In the genomic region with DNA sequence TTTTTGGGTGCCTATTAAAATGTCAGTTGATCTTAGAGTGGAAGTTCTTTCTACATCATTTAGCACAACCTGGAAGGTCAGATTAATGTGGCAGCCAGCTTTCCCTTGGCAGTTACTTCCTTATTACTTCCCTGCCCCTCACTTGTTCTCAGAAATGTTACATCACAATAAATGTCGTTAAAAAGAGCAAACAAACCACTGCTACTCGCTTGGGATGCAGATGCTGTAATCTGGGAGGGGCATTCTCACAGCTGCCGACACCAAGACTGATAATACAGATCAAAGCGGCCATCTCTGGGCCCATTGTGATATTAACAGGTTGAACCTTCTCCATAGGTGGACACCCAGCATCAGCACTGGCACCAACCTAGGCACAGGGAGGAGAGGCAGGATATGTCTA, we compare ENCODE assay signal across 18 cellular contexts. TPM values are rescaled to one million over a fixed set of nuclear protein-coding genes. Genes with fewer than 3 reads are reported as not detected.
DNase-seq lines count a peak whose midpoint lies in the region; ATAC-seq lines count a peak whose summit lies in the region.
"Had no signal": no experiment of that assay in that cellular context is flagged by ENCODE, and none has a peak within 500 bp of the region (broad histone marks: within the 10 kb centered on the region; RNA-seq: fewer than 3 reads in every experiment).

No MANE protein-coding gene starts in this region.

- H3K9me3 Mint-ChIP-seq in activated CD8-positive, alpha-beta T cell treated with anti-CD3 and anti-CD28 coated beads, Interleukin-2, amount 10 ng/mL, durations not matched to agents 7 days and 5 days (ENCODE audit: insufficient read depth): no peaks in the 10 kb centered on the region
- H3K9me3 Mint-ChIP-seq: memory B cell, neural crest cell had no signal

- ATAC-seq in activated CD8-positive, alpha-beta T cell treated with anti-CD3 and anti-CD28 coated beads, Interleukin-2, amount 10 ng/mL, durations not matched to agents 7 days and 5 days: no peak

- DNase-seq in DMS79 (lab: John Stamatoyannopoulos, UW) (peak; percentile 29), OCI-M1 (lab: John Stamatoyannopoulos, UW) (peak; percentile 86), inferior parietal cortex (ENCODE audit: extremely low spot score) (no peak), NCI-H1048 (lab: John Stamatoyannopoulos, UW) (no peak)
- DNase-seq in activated CD8-positive, alpha-beta T cell treated with anti-CD3 and anti-CD28 coated beads, Interleukin-2, amount 10 ng/mL, durations not matched to agents 7 days and 5 days: no peak
- DNase-seq: activated CD4-positive, alpha-beta T cell treated with anti-CD3 and anti-CD28 coated beads for 1 hour; activated naive CD4-positive, alpha-beta T cell; aorta; immature natural killer cell; IMR-90; NCI-H446; Peyer's patch had no signal

- peak overlapping the region; percentile 21; the same call in 1 of the 2 replicates for H3K4me3 ChIP-seq in HUES6 (ENCODE audit: low read depth, low read length)
- H3K4me3 ChIP-seq in iPS-20b (ENCODE audit: low read length): peak overlapping the region; percentile 8; the same call in 1 of the 2 replicates
- H3K4me3 ChIP-seq: Peyer's patch, suprapubic skin had no signal

- peaks cover 11% of the 10 kb centered on the region for H3K4me1 Mint-ChIP-seq in activated CD8-positive, alpha-beta T cell treated with anti-CD3 and anti-CD28 coated beads, Interleukin-2, amount 10 ng/mL, durations not matched to agents 7 days and 5 days (ENCODE audit: low read depth)
- H3K4me1 Mint-ChIP-seq: neural crest cell had no signal

- H3K27ac ChIP-seq in HUES6 (ENCODE audit: low read depth, low read length) (no peak overlapping the region), iPS-20b (ENCODE audit: low read length) (no peak overlapping the region)
- H3K27ac ChIP-seq: Peyer's patch, suprapubic skin had no signal

- no peak overlapping the region for H3K27ac Mint-ChIP-seq in activated CD8-positive, alpha-beta T cell treated with anti-CD3 and anti-CD28 coated beads, Interleukin-2, amount 10 ng/mL, durations not matched to agents 7 days and 5 days
- H3K27ac Mint-ChIP-seq: immature natural killer cell, memory B cell had no signal

- H3K27me3 ChIP-seq in HUES6 (ENCODE audit: control insufficient read depth, insufficient read depth, low read length) (peaks cover 30% of the 10 kb centered on the region), iPS-20b (ENCODE audit: insufficient read depth, low read length) (peaks cover 14% of the 10 kb centered on the region; the same call in 1 of the 2 replicates)
- H3K27me3 ChIP-seq: Peyer's patch had no signal

- peak overlapping the region; percentile 20 for H3K9ac ChIP-seq in HUES6 (ENCODE audit: low read length)
- no peak overlapping the region for H3K9ac ChIP-seq in iPS-20b (ENCODE audit: low read depth, low read length)

- POLR2A ChIA-PET in activated CD8-positive, alpha-beta T cell treated with anti-CD3 and anti-CD28 coated beads, Interleukin-2, amount 10 ng/mL, durations not matched to agents 7 days and 5 days (lab: Charles Lee): no interaction called here

- CTCF ChIA-PET in activated CD8-positive, alpha-beta T cell treated with anti-CD3 and anti-CD28 coated beads, Interleukin-2, amount 10 ng/mL, durations not matched to agents 7 days and 5 days (lab: Charles Lee): no interaction called here

- H3K27me3 Mint-ChIP-seq in activated CD8-positive, alpha-beta T cell treated with anti-CD3 and anti-CD28 coated beads, Interleukin-2, amount 10 ng/mL, durations not matched to agents 7 days and 5 days (ENCODE audit: low read depth): peaks cover 28% of the 10 kb centered on the region

- H3K36me3 ChIP-seq in HUES6 (ENCODE audit: control insufficient read depth, insufficient read depth, low read length): no peaks in the 10 kb centered on the region
- no peaks in the 10 kb centered on the region for H3K36me3 ChIP-seq in iPS-20b (ENCODE audit: insufficient read depth, low read depth, low read length)
- H3K36me3 ChIP-seq: Peyer's patch, suprapubic skin had no signal

- H3K9me3 ChIP-seq in HUES6 (ENCODE audit: control insufficient read depth, insufficient read depth, low read depth, low read length) (no peaks in the 10 kb centered on the region), iPS-20b (ENCODE audit: insufficient read depth, low read depth, low read length) (no peaks in the 10 kb centered on the region)
- H3K9me3 ChIP-seq: Peyer's patch, suprapubic skin had no signal

- no peak overlapping the region for H3K4me3 Mint-ChIP-seq in activated CD8-positive, alpha-beta T cell treated with anti-CD3 and anti-CD28 coated beads, Interleukin-2, amount 10 ng/mL, durations not matched to agents 7 days and 5 days
- H3K4me3 Mint-ChIP-seq: immature natural killer cell, memory B cell, neural crest cell had no signal

- H3K4me1 ChIP-seq in HUES6 (ENCODE audit: control insufficient read depth, insufficient read depth, low read length) (peaks cover 63% of the 10 kb centered on the region), iPS-20b (ENCODE audit: insufficient read depth, low read length) (peaks cover 49% of the 10 kb centered on the region)
- H3K4me1 ChIP-seq: Peyer's patch had no signal

- H3K36me3 Mint-ChIP-seq in activated CD8-positive, alpha-beta T cell treated with anti-CD3 and anti-CD28 coated beads, Interleukin-2, amount 10 ng/mL, durations not matched to agents 7 days and 5 days (ENCODE audit: low read depth): no peaks in the 10 kb centered on the region
- H3K36me3 Mint-ChIP-seq: immature natural killer cell, memory B cell had no signal

RNA-seq across cellular contexts. Expression of gene PLAC8L1, which starts 29.3 kb away (rescaled TPM):
- total RNA-seq in activated CD8-positive, alpha-beta T cell treated with anti-CD3 and anti-CD28 coated beads, Interleukin-2, amount 10 ng/mL, durations not matched to agents 7 days and 5 days: under 1 TPM in 1 of 2 experiments, not detected in 1; 0.42 TPM
- total RNA-seq: H4, IMR-90, suprapubic skin had no signal

Comparison
In these comparisons a context has a peak if more than half of its experiments do, and no peak if none do; other contexts are left out.
1. DNase-seq: peak in DMS79 (single experiment) and OCI-M1 (single experiment); none in inferior parietal cortex (single experiment), activated CD8-positive, alpha-beta T cell treated with anti-CD3 and anti-CD28 coated beads, Interleukin-2, amount 10 ng/mL, durations not matched to agents 7 days and 5 days (single experiment) and NCI-H1048 (single experiment).